Comparison of ENCODE assay signal across 26 cellular contexts in the genomic region with DNA sequence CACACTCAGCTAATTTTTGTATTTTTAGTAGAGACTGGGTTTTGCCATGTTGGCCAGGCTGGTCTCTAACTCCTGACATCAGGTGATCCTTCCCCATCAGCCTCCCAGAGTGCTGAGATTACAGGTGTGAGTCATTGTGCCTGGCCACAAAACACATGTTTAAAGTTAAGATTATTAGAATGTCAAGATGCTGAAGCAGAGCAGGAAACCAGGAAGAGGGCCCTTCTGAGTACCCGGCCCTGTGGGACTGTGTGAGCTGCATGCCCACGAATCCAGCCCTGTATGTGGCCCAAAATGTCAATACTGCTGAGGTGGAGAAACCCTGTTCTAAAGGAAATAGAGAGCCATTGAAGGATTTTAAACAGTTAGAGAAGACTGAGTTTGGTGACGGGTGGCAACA.
"Had no signal": no experiment of that assay in that cellular context is flagged by ENCODE, and none has a peak within 500 bp of the region (broad histone marks: within the 10 kb centered on the region; RNA-seq: fewer than 3 reads in every experiment).

No MANE protein-coding gene starts in this region.

- H3K4me1 ChIP-seq: SJSA1 had no signal

- H3K4me1 Mint-ChIP-seq: activated CD4-positive, alpha-beta T cell treated with anti-CD3 and anti-CD28 coated beads, Interleukin-2, amount 10 ng/mL, durations not matched to agents 24 days and 14 days; activated CD8-positive, alpha-beta memory T cell treated with anti-CD3 and anti-CD28 coated beads, Interleukin-2, amount 10 ng/mL, durations not matched to agents 7 days and 5 days; activated naive CD4-positive, alpha-beta T cell treated with anti-CD3 and anti-CD28 coated beads, Interleukin-2, amount 50 U/mL, for 24 hours; WTC11 had no signal

- H3K9me3 Mint-ChIP-seq: activated CD4-positive, alpha-beta T cell treated with anti-CD3 and anti-CD28 coated beads, Interleukin-2, amount 10 ng/mL, durations not matched to agents 24 days and 14 days; activated naive CD4-positive, alpha-beta T cell treated with anti-CD3 and anti-CD28 coated beads, Interleukin-2, amount 50 U/mL, for 24 hours; activated T-cell treated with anti-CD3 and anti-CD28 coated beads, Interleukin-2, amount 50 U/mL, for 24 hours; activated T-helper 1 cell treated with anti-CD3 and anti-CD28 coated beads, Interleukin-12 subunit alpha, Interleukin-12 subunit beta, Interleukin-2, Interleukin-4 antibody, amounts not matched to agents 30 ng/mL and 10 ng/mL and 1 ng/mL, durations not matched to agents 14 hours and 24 hours and 36 hours had no signal

- H3K36me3 Mint-ChIP-seq: activated CD8-positive, alpha-beta memory T cell treated with anti-CD3 and anti-CD28 coated beads, Interleukin-2, amount 10 ng/mL, durations not matched to agents 7 days and 5 days; activated naive CD4-positive, alpha-beta T cell treated with anti-CD3 and anti-CD28 coated beads, Interleukin-2, amount 50 U/mL, for 24 hours had no signal

- H3K36me3 ChIP-seq: brain microvascular endothelial cell, SJSA1 had no signal

- H3K9me3 ChIP-seq: SJSA1 had no signal

- H3K27ac ChIP-seq: brain microvascular endothelial cell, SJSA1 had no signal

- DNase-seq: activated CD4-positive, alpha-beta T cell treated with anti-CD3 and anti-CD28 coated beads, Interleukin-2, amount 10 ng/mL, durations not matched to agents 24 days and 14 days; activated CD4-positive, alpha-beta T cell treated with anti-CD3 and anti-CD28 coated beads, Interleukin-2, amount 50 U/mL, for 48 hours; activated CD4-positive, CD25-positive, alpha-beta regulatory T cell treated with anti-CD3 and anti-CD28 coated beads, Interleukin-2, amount 50 U/mL, for 72 hours; activated effector memory CD4-positive, alpha-beta T cell treated with Interleukin-2 at 50 U/mL for 16 hours; activated naive CD4-positive, alpha-beta T cell; activated T-cell treated with anti-CD3 and anti-CD28 coated beads, Interleukin-2, amount 50 U/mL, for 24 hours; brain microvascular endothelial cell; caudate nucleus; Kasumi-1; KBM-7; NCI-H1092; NCI-H1417; NCI-H1930; NCI-H2107; NCI-H2171 treated with DMSO at 0.1 percent for 48 hours; NCI-H226; NCI-H526; NCI-H82; SHP77; SW 1271 had no signal

- H3K27me3 ChIP-seq: brain microvascular endothelial cell, SJSA1 had no signal

- H3K4me3 ChIP-seq: SJSA1 had no signal

- H3K4me3 Mint-ChIP-seq: activated CD4-positive, alpha-beta T cell treated with anti-CD3 and anti-CD28 coated beads, Interleukin-2, amount 10 ng/mL, durations not matched to agents 24 days and 14 days; activated CD8-positive, alpha-beta memory T cell treated with anti-CD3 and anti-CD28 coated beads, Interleukin-2, amount 10 ng/mL, durations not matched to agents 7 days and 5 days; activated naive CD4-positive, alpha-beta T cell treated with anti-CD3 and anti-CD28 coated beads, Interleukin-2, amount 50 U/mL, for 24 hours; activated T-cell treated with anti-CD3 and anti-CD28 coated beads, Interleukin-2, amount 50 U/mL, for 24 hours; activated T-helper 1 cell treated with anti-CD3 and anti-CD28 coated beads, Interleukin-12 subunit alpha, Interleukin-12 subunit beta, Interleukin-2, Interleukin-4 antibody, amounts not matched to agents 30 ng/mL and 10 ng/mL and 1 ng/mL, durations not matched to agents 14 hours and 24 hours and 36 hours; WTC11 had no signal

- ATAC-seq: activated CD8-positive, alpha-beta memory T cell treated with anti-CD3 and anti-CD28 coated beads, Interleukin-2, amount 10 ng/mL, durations not matched to agents 7 days and 5 days; SK-N-SH treated with all-trans-retinoic acid at 6 μM for 48 hours; WTC11 had no signal

- H3K27ac Mint-ChIP-seq: activated CD4-positive, alpha-beta T cell treated with anti-CD3 and anti-CD28 coated beads, Interleukin-2, amount 10 ng/mL, durations not matched to agents 24 days and 14 days; activated CD8-positive, alpha-beta memory T cell treated with anti-CD3 and anti-CD28 coated beads, Interleukin-2, amount 10 ng/mL, durations not matched to agents 7 days and 5 days; activated naive CD4-positive, alpha-beta T cell treated with anti-CD3 and anti-CD28 coated beads, Interleukin-2, amount 50 U/mL, for 24 hours; activated T-cell treated with anti-CD3 and anti-CD28 coated beads, Interleukin-2, amount 50 U/mL, for 24 hours; activated T-helper 1 cell treated with anti-CD3 and anti-CD28 coated beads, Interleukin-12 subunit alpha, Interleukin-12 subunit beta, Interleukin-2, Interleukin-4 antibody, amounts not matched to agents 30 ng/mL and 10 ng/mL and 1 ng/mL, durations not matched to agents 14 hours and 24 hours and 36 hours; WTC11 had no signal
